ENCODE assay signal across 11 cellular contexts in the genomic region with DNA sequence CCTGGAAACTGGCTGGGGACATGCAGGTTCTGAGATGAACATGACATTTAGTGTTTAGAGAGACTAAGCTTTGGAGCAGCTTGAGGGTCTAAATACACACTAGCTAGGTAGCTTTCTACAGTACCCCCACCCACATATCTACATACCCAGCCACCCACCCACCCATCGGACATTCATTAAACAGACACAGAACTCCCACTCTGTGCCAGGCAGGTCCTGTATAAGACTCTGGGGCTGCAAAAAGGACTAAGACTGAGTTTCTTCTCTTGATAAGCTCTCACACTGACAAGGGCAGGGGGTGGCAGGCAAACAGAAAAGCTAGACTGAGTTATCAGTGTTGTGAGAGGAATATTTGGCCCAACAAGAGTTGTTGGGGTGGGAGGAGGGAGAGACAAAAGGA. TPM values are rescaled to one million over a fixed set of nuclear protein-coding genes. Genes with fewer than 3 reads are reported as not detected.
DNase-seq lines count a peak whose midpoint lies in the region; ATAC-seq and TF ChIP-seq lines count a peak whose summit lies in the region.
"Had no signal": no experiment of that assay in that cellular context is flagged by ENCODE, and none has a peak within 500 bp of the region (broad histone marks: within the 10 kb centered on the region; RNA-seq: fewer than 3 reads in every experiment).

No MANE protein-coding gene starts in this region.

- intact Hi-C loops in right cardiac atrium (cut with DNase I), result no loop called here
- intact Hi-C loops in spleen (cut with DNase I; ENCODE audit: low total_unique reads), result no loop called here

- no peak for TF ChIP-seq POLR2A in spleen (IDR thresholded peaks at IDR 0.05)

- H3K4me3 Mint-ChIP-seq in activated naive CD8-positive, alpha-beta T cell treated with anti-CD3 and anti-CD28 coated beads, Interleukin-2, amount 10 ng/mL, durations not matched to agents 7 days and 5 days, result peak overlapping the region; percentile 91

- H3K36me3 ChIP-seq in KOPT-K1 (ENCODE audit: insufficient read depth, low read length), result peaks cover 41% of the 10 kb centered on the region
- H3K36me3 ChIP-seq in spleen, result peaks cover 0 to 29% (median 4%) of the 10 kb centered on the region in 6 donors

- no peak for ATAC-seq in activated naive CD8-positive, alpha-beta T cell treated with anti-CD3 and anti-CD28 coated beads, Interleukin-2, amount 10 ng/mL, durations not matched to agents 7 days and 5 days (ENCODE audit: low read depth)
- ATAC-seq in right cardiac atrium (peak in 1 of 2 donors; percentile 15), HG03039 (IDR thresholded peaks at IDR 0.05; ENCODE audit: unreplicated experiment) (no peak), SK-N-SH treated with all-trans-retinoic acid at 6 μM for 48 hours (no peak)

- peak overlapping the region; percentile 97 for H3K27ac Mint-ChIP-seq in activated naive CD8-positive, alpha-beta T cell treated with anti-CD3 and anti-CD28 coated beads, Interleukin-2, amount 10 ng/mL, durations not matched to agents 7 days and 5 days

- POLR2A ChIA-PET in activated naive CD8-positive, alpha-beta T cell treated with anti-CD3 and anti-CD28 coated beads, Interleukin-2, amount 10 ng/mL, durations not matched to agents 7 days and 5 days (lab: Charles Lee), result interaction anchor here (0.6 to 5.5 kb wide), 7 partner anchors 8 to 224 kb away, joined by 3 to 98 read pairs (median 4); a partner anchor contains a TSS

- H3K9me3 ChIP-seq in KOPT-K1 (ENCODE audit: insufficient read depth, low read length, poor library complexity, severe bottlenecking) (no peaks in the 10 kb centered on the region), right cardiac atrium (ENCODE audit: control insufficient read depth, low read length) (no peaks in the 10 kb centered on the region), spleen (no peaks in the 10 kb centered on the region)
- H3K9me3 ChIP-seq: testis had no signal

- peaks cover 68% of the 10 kb centered on the region for H3K4me1 Mint-ChIP-seq in activated naive CD8-positive, alpha-beta T cell treated with anti-CD3 and anti-CD28 coated beads, Interleukin-2, amount 10 ng/mL, durations not matched to agents 7 days and 5 days

- H3K27me3 ChIP-seq in right cardiac atrium (ENCODE audit: control insufficient read depth, insufficient read depth) (no peaks in the 10 kb centered on the region), spleen (replicated peaks in 1 of 7) (no peaks in the 10 kb centered on the region)
- H3K27me3 ChIP-seq: testis had no signal

- H3K36me3 Mint-ChIP-seq in activated naive CD8-positive, alpha-beta T cell treated with anti-CD3 and anti-CD28 coated beads, Interleukin-2, amount 10 ng/mL, durations not matched to agents 7 days and 5 days, result peaks cover 34% of the 10 kb centered on the region

- H3K4me1 ChIP-seq in right cardiac atrium (ENCODE audit: control insufficient read depth, insufficient read depth, low read length), result peaks cover 40% of the 10 kb centered on the region
- peaks cover 52 to 100% (median 81%) of the 10 kb centered on the region in 6 donors for H3K4me1 ChIP-seq in spleen

- no peaks in the 10 kb centered on the region for H3K9me3 Mint-ChIP-seq in activated naive CD8-positive, alpha-beta T cell treated with anti-CD3 and anti-CD28 coated beads, Interleukin-2, amount 10 ng/mL, durations not matched to agents 7 days and 5 days

- H3K4me3 ChIP-seq in right cardiac atrium (ENCODE audit: low read length) (no peak overlapping the region), spleen (peak overlapping the region in 1 of 8 donors; percentile 68)
- H3K4me3 ChIP-seq: testis had no signal

- 48% methylated on average over 1 of the region's 1 CpG for WGBS in right cardiac atrium
- 85 to 100% (median 93%) methylated on average over 1 of the region's 1 CpG for WGBS in spleen, 5 donors

- peak overlapping the region; percentile 87 for H3K27ac ChIP-seq in KOPT-K1 (ENCODE audit: low read depth, low read length, poor library complexity, severe bottlenecking)
- peak overlapping the region; percentile 94 for H3K27ac ChIP-seq in right cardiac atrium (ENCODE audit: low read length)
- H3K27ac ChIP-seq in spleen, result peak overlapping the region; percentile 65 to 100 (median 90)

- no peak for DNase-seq in activated naive CD8-positive, alpha-beta T cell treated with anti-CD3 and anti-CD28 coated beads, Interleukin-2, amount 10 ng/mL, durations not matched to agents 7 days and 5 days
- DNase-seq in right cardiac atrium (peak in 2 of 3 donors; percentile 41 to 43), spleen (peak; percentile 20), H4 (ENCODE audit: low spot score) (no peak), SHP77 treated with DMSO at 0.1 percent for 48 hours (lab: John Stamatoyannopoulos, UW) (no peak)
- DNase-seq: NCI-H1105 treated with DMSO at 0.1 percent for 48 hours, SHP77, testis had no signal

- no peak for TF ChIP-seq CTCF in spleen (IDR thresholded peaks at IDR 0.05 in 8 of 11, conservative IDR thresholded peaks at IDR 0.05 in 3 of 11)

- no peaks in the 10 kb centered on the region for H3K27me3 Mint-ChIP-seq in activated naive CD8-positive, alpha-beta T cell treated with anti-CD3 and anti-CD28 coated beads, Interleukin-2, amount 10 ng/mL, durations not matched to agents 7 days and 5 days

TF ChIP-seq in SK-N-SH treated with all-trans-retinoic acid at 6 μM for 48 hours, 23 proteins besides CTCF, POLR2A, EP300 and RAD21:
- no peak for TF ChIP-seq ISL1 (CRISPR knock-in tag; IDR thresholded peaks at IDR 0.05)

RNA-seq across cellular contexts. Expression of a gene that starts 6.7 kb away (rescaled TPM):
- total RNA-seq in activated naive CD8-positive, alpha-beta T cell treated with anti-CD3 and anti-CD28 coated beads, Interleukin-2, amount 10 ng/mL, durations not matched to agents 7 days and 5 days, result 100 to 1,000 TPM; 234 to 237 TPM
- total RNA-seq in right cardiac atrium, result 100 to 1,000 TPM; 285 to 403 (median 374) TPM
- 330 TPM for polyA plus RNA-seq in right cardiac atrium
- 100 to 1,000 TPM in 3 of 7 donors, 10 to 100 TPM in 4; 72.6 to 116 (median 96.9) TPM for total RNA-seq in spleen
- 10 to 100 TPM; 30.4 to 62.7 (median 38.0) TPM for polyA plus RNA-seq in spleen
- 59.1 and 79.3 TPM in 2 replicates for total RNA-seq in H4 (2014; rRNA removed; shearing (Covaris generic))

RNA-seq across cellular contexts. Expression of a gene that starts 13.4 kb away (rescaled TPM):
- total RNA-seq in activated naive CD8-positive, alpha-beta T cell treated with anti-CD3 and anti-CD28 coated beads, Interleukin-2, amount 10 ng/mL, durations not matched to agents 7 days and 5 days, result 10 to 100 TPM; 51.7 to 52.5 TPM
- total RNA-seq in right cardiac atrium (10 to 100 TPM; 58.5 to 67.2 (median 64.0) TPM), spleen (10 to 100 TPM; 46.7 to 98.1 (median 56.4) TPM)
- polyA plus RNA-seq in right cardiac atrium (73.6 TPM), spleen (10 to 100 TPM; 42.9 to 70.1 (median 60.2) TPM)
- 105 and 110 TPM in 2 replicates for total RNA-seq in H4 (2014; rRNA removed; shearing (Covaris generic))

RNA-seq across cellular contexts. Expression of a gene that starts 37.7 kb away (rescaled TPM):
- total RNA-seq in activated naive CD8-positive, alpha-beta T cell treated with anti-CD3 and anti-CD28 coated beads, Interleukin-2, amount 10 ng/mL, durations not matched to agents 7 days and 5 days, result under 1 TPM; 0.17 to 0.19 TPM
- total RNA-seq in right cardiac atrium, result 1 to 10 TPM; 2.7 to 4.1 (median 3.3) TPM
- polyA plus RNA-seq in right cardiac atrium, result 2.4 TPM
- total RNA-seq in spleen, result 10 to 100 TPM in 4 of 7 donors, 1 to 10 TPM in 3; 7.0 to 32.0 (median 10.3) TPM
- polyA plus RNA-seq in spleen, result 1 to 10 TPM; 2.1 to 5.9 (median 4.3) TPM
- total RNA-seq in H4 (2014; rRNA removed; shearing (Covaris generic)), result 0.08 and 0.88 TPM in 2 replicates

Comparison
In these comparisons a context has a peak if more than half of its experiments do, and no peak if none do; other contexts are left out.
1. DNase-seq: peak in right cardiac atrium (2 of 3) and spleen (single experiment); none in activated naive CD8-positive, alpha-beta T cell treated with anti-CD3 and anti-CD28 coated beads, Interleukin-2, amount 10 ng/mL, durations not matched to agents 7 days and 5 days (single experiment), H4 (single experiment) and SHP77 treated with DMSO at 0.1 percent for 48 hours (single experiment).
2. Peak in every context shown above with its lines, with median percentiles within 50 percentile points of each other: H3K27ac ChIP-seq.